ENCODE assay signal across 17 cellular contexts in the genomic region with DNA sequence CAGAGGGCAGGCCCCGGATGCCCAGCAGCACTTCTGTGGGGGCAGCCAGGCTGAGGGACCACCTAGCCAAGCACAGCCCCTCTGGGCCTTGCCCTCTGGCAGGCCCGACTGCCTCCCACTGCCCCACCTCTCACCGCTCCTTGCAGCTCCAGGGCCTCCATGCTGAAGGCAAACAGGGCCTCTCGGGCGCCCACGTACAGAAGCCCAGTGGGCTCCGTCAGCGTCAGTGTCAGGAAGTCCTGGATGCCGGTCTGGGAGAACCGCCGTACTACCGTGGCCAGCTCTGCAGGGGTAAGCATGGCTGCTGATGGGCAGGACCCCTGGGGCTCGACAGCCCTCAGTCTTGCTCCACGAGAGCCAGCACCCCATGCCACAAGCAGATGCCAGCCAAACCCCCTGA. TPM values are rescaled to one million over a fixed set of nuclear protein-coding genes. Genes with fewer than 3 reads are reported as not detected.
A peak's percentile ranks its signal among the peaks of the same experiment; 100 is the strongest.
DNase-seq lines count a peak whose midpoint lies in the region; ATAC-seq and TF ChIP-seq lines count a peak whose summit lies in the region.
"Had no signal": no experiment of that assay in that cellular context is flagged by ENCODE, and none has a peak within 500 bp of the region (broad histone marks: within the 10 kb centered on the region; RNA-seq: fewer than 3 reads in every experiment).

No MANE protein-coding gene starts in this region.

- H3K79me2 ChIP-seq in Loucy (ENCODE audit: insufficient read depth, low read length): peaks cover 52% of the 10 kb centered on the region

- H3K4me1 ChIP-seq in Loucy (ENCODE audit: insufficient read depth, low read length, poor library complexity, severe bottlenecking) (peaks cover 17% of the 10 kb centered on the region), stomach smooth muscle (ENCODE audit: control insufficient read depth, insufficient read depth, low read length) (peaks cover 52% of the 10 kb centered on the region)

- H3K27me3 Mint-ChIP-seq in endothelial cell (ENCODE audit: unreplicated experiment) (peaks cover 17% of the 10 kb centered on the region), natural killer cell (ENCODE audit: low read depth in 2 of 2) (no peaks in the 10 kb centered on the region)

- no peaks in the 10 kb centered on the region for H3K9me3 ChIP-seq in Loucy (ENCODE audit: insufficient read depth, low read depth, low read length)
- no peaks in the 10 kb centered on the region for H3K9me3 ChIP-seq in stomach smooth muscle (ENCODE audit: control insufficient read depth in 2 of 2, low read length in 2 of 2)

- DNase-seq in endothelial cell (ENCODE audit: low spot score) (no peak), natural killer cell (no peak), NCI-H510A treated with DMSO at 0.1 percent for 48 hours (lab: John Stamatoyannopoulos, UW) (no peak)
- DNase-seq in NK-92 treated with Interleukin-12 subunit alpha and Interleukin-12 subunit beta, amount 100 ng/mL, for 24 hours (lab: John Stamatoyannopoulos, UW): no peak
- DNase-seq: activated CD4-positive, alpha-beta T cell treated with anti-CD3 and anti-CD28 coated beads for 1 hour; foreskin melanocyte; H9; mesenchymal stem cell; NCI-H1436 treated with DMSO at 0.1 percent for 48 hours; NCI-H226; stimulated activated CD4-positive, alpha-beta T cell treated with anti-CD3 and anti-CD28 coated beads, Interleukin-15, amount 100 ng/mL, for 24 hours had no signal

- H3K36me3 ChIP-seq in Loucy (ENCODE audit: insufficient read depth, low read length) (peaks cover 39% of the 10 kb centered on the region; the same call in 1 of the 2 replicates), stomach smooth muscle (ENCODE audit: control insufficient read depth in 2 of 2, insufficient read depth in 2 of 2, low read length in 2 of 2) (peaks cover 43 to 55% of the 10 kb centered on the region in 2 donors)

- H3K9me2 ChIP-seq in Loucy (replicated peaks; ENCODE audit: low read depth, low read length): no peaks in the 10 kb centered on the region

- intact Hi-C loops in natural killer cell (cut with micrococcal nuclease): no loop called here

- no peak overlapping the region for H2AFZ ChIP-seq in Loucy (ENCODE audit: low read length)

- H3K27me3 ChIP-seq in Loucy (ENCODE audit: insufficient read depth, low read length, poor library complexity, severe bottlenecking) (peaks cover 3% of the 10 kb centered on the region), stomach smooth muscle (ENCODE audit: control insufficient read depth in 1 of 2, insufficient read depth in 2 of 2, low read length in 2 of 2) (no peaks in the 10 kb centered on the region)

- H3K4me3 Mint-ChIP-seq in endothelial cell (ENCODE audit: unreplicated experiment) (peak overlapping the region; percentile 97), natural killer cell (peak overlapping the region; percentile 90)

- H3K36me3 Mint-ChIP-seq in endothelial cell (ENCODE audit: low read depth, unreplicated experiment) (peaks cover 43% of the 10 kb centered on the region), natural killer cell (peaks cover 4% of the 10 kb centered on the region)

- H3K27ac ChIP-seq in stomach smooth muscle (ENCODE audit: low read length): peak overlapping the region; percentile 95
- H3K27ac ChIP-seq: SJSA1 had no signal

- peaks cover 4% of the 10 kb centered on the region; the same call in 1 of the 2 replicates for H3F3A ChIP-seq in Loucy (ENCODE audit: low read depth)

- H3K4me3 ChIP-seq in Loucy (ENCODE audit: low read length, poor library complexity, severe bottlenecking) (peak overlapping the region; percentile 99), stomach smooth muscle (ENCODE audit: low read length in 2 of 2) (peak overlapping the region in 1 of 2 donors; percentile 86)
- H3K4me3 ChIP-seq: SJSA1 had no signal

- H3K27ac Mint-ChIP-seq in endothelial cell (ENCODE audit: unreplicated experiment) (no peak overlapping the region), natural killer cell (peak overlapping the region; percentile 85 to 87)
- H3K27ac Mint-ChIP-seq: activated T-helper 2 cell treated with anti-CD3 and anti-CD28 coated beads, Interferon-gamma antibody, Interleukin-2, Interleukin-4, amounts not matched to agents 10 μg/mL and 5 μg/mL and 100 μg/mL, durations not matched to agents 14 hours and 24 hours and 36 hours had no signal

- peak overlapping the region; percentile 93 for H3K4me2 ChIP-seq in Loucy (ENCODE audit: low read depth, low read length, poor library complexity, severe bottlenecking)

- TF ChIP-seq CTCF in Loucy (conservative IDR thresholded peaks at IDR 0.05; ENCODE audit: low read length) (no peak), endothelial cell (IDR thresholded peaks at IDR 0.05; ENCODE audit: unreplicated experiment) (no peak), natural killer cell (IDR thresholded peaks at IDR 0.05) (no peak)

- H3K9me3 Mint-ChIP-seq in endothelial cell (ENCODE audit: unreplicated experiment): no peaks in the 10 kb centered on the region
- no peaks in the 10 kb centered on the region for H3K9me3 Mint-ChIP-seq in natural killer cell
- H3K9me3 Mint-ChIP-seq: activated T-helper 2 cell treated with anti-CD3 and anti-CD28 coated beads, Interferon-gamma antibody, Interleukin-2, Interleukin-4, amounts not matched to agents 10 μg/mL and 5 μg/mL and 100 μg/mL, durations not matched to agents 14 hours and 24 hours and 36 hours; H9 had no signal

- H3K9ac ChIP-seq in Loucy (ENCODE audit: low read depth, low read length, poor library complexity, severe bottlenecking) (no peak overlapping the region), stomach smooth muscle (ENCODE audit: low read length in 2 of 2) (no peak overlapping the region)

- peaks cover 40% of the 10 kb centered on the region for H4K20me1 ChIP-seq in Loucy (ENCODE audit: insufficient read depth, low read length, poor library complexity, severe bottlenecking)

- ATAC-seq in natural killer cell (no peak), GM18511 (IDR thresholded peaks at IDR 0.05; ENCODE audit: unreplicated experiment) (no peak), HG03520 (IDR thresholded peaks at IDR 0.05; ENCODE audit: unreplicated experiment) (no peak)

- H3K4me1 Mint-ChIP-seq in endothelial cell (ENCODE audit: unreplicated experiment) (peaks cover 49% of the 10 kb centered on the region), natural killer cell (peaks cover 42 to 47% of the 10 kb centered on the region in 2 donors)

RNA-seq across cellular contexts. Expression of a gene that starts 3.7 kb away (rescaled TPM):
- 279 TPM for total RNA-seq in endothelial cell (ENCODE audit: unreplicated experiment)
- total RNA-seq in natural killer cell: 10 to 100 TPM; 51.8 to 78.1 (median 65.8) TPM

RNA-seq across cellular contexts. Expression of a gene that starts 8.3 kb away (rescaled TPM):
- total RNA-seq in endothelial cell (ENCODE audit: unreplicated experiment) (14.9 TPM), natural killer cell (10 to 100 TPM; 15.5 to 22.3 (median 21.6) TPM)

RNA-seq across cellular contexts. Expression of a gene that starts 22.3 kb away (rescaled TPM):
- total RNA-seq in endothelial cell (ENCODE audit: unreplicated experiment) (4.7 TPM), natural killer cell (10 to 100 TPM in 2 of 3 donors, 1 to 10 TPM in 1; 8.3 to 11.2 (median 10.1) TPM)

RNA-seq across cellular contexts. Expression of a gene that starts 50.1 kb away (rescaled TPM):
- total RNA-seq in endothelial cell (ENCODE audit: unreplicated experiment) (14.7 TPM), natural killer cell (10 to 100 TPM; 33.8 to 55.2 (median 45.6) TPM)
